In the genomic region with DNA sequence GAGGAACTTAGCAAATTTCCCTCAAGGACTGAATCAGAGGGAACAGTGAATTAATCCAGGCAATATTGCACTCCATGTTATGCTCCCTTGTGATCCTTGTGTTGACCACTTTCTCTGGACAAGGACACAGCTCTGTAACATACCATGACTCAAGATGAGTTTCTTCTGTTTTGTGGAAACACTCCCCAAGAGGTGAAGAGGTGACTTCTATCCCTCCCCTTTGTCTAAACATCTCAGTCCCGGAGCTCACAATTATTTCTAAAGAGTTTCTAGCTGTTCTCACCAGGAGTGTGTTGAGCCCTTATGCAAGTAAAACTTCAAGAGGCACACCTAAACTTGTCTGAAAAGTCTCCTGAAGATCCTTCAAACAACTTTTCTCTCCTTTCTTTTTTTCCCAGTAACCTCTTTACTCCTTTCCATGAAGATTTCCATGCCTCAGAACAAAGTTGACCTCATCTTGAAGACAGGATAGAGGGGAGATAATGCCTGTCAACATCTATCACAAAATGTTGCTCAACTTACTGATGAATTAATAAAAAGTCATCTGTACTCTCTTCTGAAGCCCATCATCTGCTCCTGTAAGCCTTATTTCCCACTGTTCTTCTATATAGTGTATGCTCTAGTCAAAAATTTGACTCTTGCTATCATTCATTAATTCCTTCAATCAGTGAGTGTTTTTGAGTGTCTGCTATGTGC, we compare ENCODE assay signal across 24 cellular contexts.
A peak's percentile ranks its signal among the peaks of the same experiment; 100 is the strongest.
DNase-seq lines count a peak whose midpoint lies in the region; ATAC-seq, FAIRE-seq and TF ChIP-seq lines count a peak whose summit lies in the region.
"Had no signal": no experiment of that assay in that cellular context is flagged by ENCODE, and none has a peak within 500 bp of the region (broad histone marks: within the 10 kb centered on the region; RNA-seq: fewer than 3 reads in every experiment).

No MANE protein-coding gene starts in this region.

- peaks cover 72% of the 10 kb centered on the region for H3K4me1 Mint-ChIP-seq in HFFc6 (ENCODE audit: low read depth)
- peaks cover 38% of the 10 kb centered on the region for H3K4me1 Mint-ChIP-seq in astrocyte (ENCODE audit: low read depth, unreplicated experiment)
- no peaks in the 10 kb centered on the region for H3K4me1 Mint-ChIP-seq in activated naive CD8-positive, alpha-beta T cell treated with anti-CD3 and anti-CD28 coated beads, Interleukin-2, amount 50 U/mL, for 24 hours
- H3K4me1 Mint-ChIP-seq: activated naive CD8-positive, alpha-beta T cell treated with anti-CD3 and anti-CD28 coated beads, Interleukin-2, amount 10 ng/mL, durations not matched to agents 7 days and 5 days; stimulated activated effector memory CD8-positive, alpha-beta T cell treated with anti-CD3 and anti-CD28 coated beads, Interleukin-12 subunit alpha, Interleukin-12 subunit beta, amount 100 ng/mL, for 72 hours had no signal

- H3K4me3 ChIP-seq in astrocyte (ENCODE audit: insufficient read depth, low read depth, low read length) (no peak overlapping the region), fibroblast of villous mesenchyme (ENCODE audit: low read depth, low read length) (no peak overlapping the region)
- H3K4me3 ChIP-seq: SJCRH30, thoracic aorta had no signal

- H3K9me3 Mint-ChIP-seq in HFFc6: peaks cover 8% of the 10 kb centered on the region
- H3K9me3 Mint-ChIP-seq in astrocyte (ENCODE audit: unreplicated experiment): peaks cover 13% of the 10 kb centered on the region
- no peaks in the 10 kb centered on the region for H3K9me3 Mint-ChIP-seq in activated naive CD8-positive, alpha-beta T cell treated with anti-CD3 and anti-CD28 coated beads, Interleukin-2, amount 50 U/mL, for 24 hours
- H3K9me3 Mint-ChIP-seq: activated naive CD8-positive, alpha-beta T cell treated with anti-CD3 and anti-CD28 coated beads, Interleukin-2, amount 10 ng/mL, durations not matched to agents 7 days and 5 days; stimulated activated effector memory CD8-positive, alpha-beta T cell treated with anti-CD3 and anti-CD28 coated beads, Interleukin-12 subunit alpha, Interleukin-12 subunit beta, amount 100 ng/mL, for 72 hours; T-helper 2 cell treated with Interferon-gamma antibody and Interleukin-4, amounts not matched to agents 5 μg/mL and 100 μg/mL, for 36 hours had no signal

- intact Hi-C loops in sciatic nerve (cut with DNase I): no loop called here

- H3K4me2 ChIP-seq in astrocyte (ENCODE audit: low read length): peak overlapping the region; percentile 23
- H3K4me2 ChIP-seq: KMS-11 had no signal

- TF ChIP-seq CTCF in HFFc6 (IDR thresholded peaks at IDR 0.05) (no peak), astrocyte (IDR thresholded peaks at IDR 0.05; ENCODE audit: insufficient read depth, low read depth, low read length) (no peak), fibroblast of villous mesenchyme (IDR thresholded peaks at IDR 0.05; ENCODE audit: insufficient read depth, low read depth, low read length) (no peak)

- H3K36me3 Mint-ChIP-seq in HFFc6 (ENCODE audit: low read depth) (peaks cover 18% of the 10 kb centered on the region), astrocyte (ENCODE audit: low read depth, unreplicated experiment) (peaks cover 2% of the 10 kb centered on the region)
- no peaks in the 10 kb centered on the region for H3K36me3 Mint-ChIP-seq in activated naive CD8-positive, alpha-beta T cell treated with anti-CD3 and anti-CD28 coated beads, Interleukin-2, amount 50 U/mL, for 24 hours (ENCODE audit: low read depth)
- H3K36me3 Mint-ChIP-seq: activated naive CD8-positive, alpha-beta T cell treated with anti-CD3 and anti-CD28 coated beads, Interleukin-2, amount 10 ng/mL, durations not matched to agents 7 days and 5 days; stimulated activated effector memory CD8-positive, alpha-beta T cell treated with anti-CD3 and anti-CD28 coated beads, Interleukin-12 subunit alpha, Interleukin-12 subunit beta, amount 100 ng/mL, for 72 hours had no signal

- H4K20me1 ChIP-seq in astrocyte (ENCODE audit: insufficient read depth, low read length): no peaks in the 10 kb centered on the region

- no peaks in the 10 kb centered on the region for H3K9me3 ChIP-seq in astrocyte (ENCODE audit: insufficient read depth, low read depth, low read length)
- H3K9me3 ChIP-seq: SJCRH30, thoracic aorta had no signal

- H3K27ac Mint-ChIP-seq in HFFc6: peak overlapping the region; percentile 56
- peak overlapping the region; percentile 75 for H3K27ac Mint-ChIP-seq in astrocyte (ENCODE audit: unreplicated experiment)
- no peak overlapping the region for H3K27ac Mint-ChIP-seq in activated naive CD8-positive, alpha-beta T cell treated with anti-CD3 and anti-CD28 coated beads, Interleukin-2, amount 50 U/mL, for 24 hours
- H3K27ac Mint-ChIP-seq: activated naive CD8-positive, alpha-beta T cell treated with anti-CD3 and anti-CD28 coated beads, Interleukin-2, amount 10 ng/mL, durations not matched to agents 7 days and 5 days; effector memory CD8-positive, alpha-beta T cell; stimulated activated effector memory CD8-positive, alpha-beta T cell treated with anti-CD3 and anti-CD28 coated beads, Interleukin-12 subunit alpha, Interleukin-12 subunit beta, amount 100 ng/mL, for 72 hours; T-helper 2 cell treated with Interferon-gamma antibody and Interleukin-4, amounts not matched to agents 5 μg/mL and 100 μg/mL, for 36 hours had no signal

- H3K79me2 ChIP-seq in astrocyte (ENCODE audit: insufficient read depth, low read length): no peaks in the 10 kb centered on the region

- DNase-seq in HFFc6 (peak; percentile 57), astrocyte (ENCODE audit: low read depth) (peak; percentile 44), fibroblast of villous mesenchyme (ENCODE audit: low read depth) (peak; percentile 64), sciatic nerve (ENCODE audit: low spot score) (no peak), NCI-H1694 treated with DMSO at 0.1 percent for 48 hours (lab: John Stamatoyannopoulos, UW) (no peak), SW480 (ENCODE audit: low spot score) (no peak), NCI-H510A treated with DMSO at 0.1 percent for 48 hours (lab: John Stamatoyannopoulos, UW) (no peak)
- DNase-seq in activated naive CD8-positive, alpha-beta T cell treated with anti-CD3 and anti-CD28 coated beads, Interleukin-2, amount 50 U/mL, for 24 hours: no peak
- DNase-seq: activated naive CD8-positive, alpha-beta T cell treated with anti-CD3 and anti-CD28 coated beads, Interleukin-2, amount 10 ng/mL, durations not matched to agents 7 days and 5 days; cerebellar nuclear complex; COR-L47; effector memory CD8-positive, alpha-beta T cell; foreskin keratinocyte; NCI-H1105 treated with DMSO at 0.1 percent for 48 hours; NCI-H526 treated with DMSO at 0.1 percent for 48 hours; posterior cingulate gyrus; SJCRH30 had no signal

- FAIRE-seq in astrocyte (lab: Jason Lieb, UNC): no peak
- FAIRE-seq: GM19239 had no signal

- no peaks in the 10 kb centered on the region for H3K27me3 Mint-ChIP-seq in HFFc6 (ENCODE audit: insufficient read depth)
- no peaks in the 10 kb centered on the region for H3K27me3 Mint-ChIP-seq in astrocyte (ENCODE audit: low read depth, unreplicated experiment)
- H3K27me3 Mint-ChIP-seq in activated naive CD8-positive, alpha-beta T cell treated with anti-CD3 and anti-CD28 coated beads, Interleukin-2, amount 50 U/mL, for 24 hours: no peaks in the 10 kb centered on the region

- peak overlapping the region; percentile 33 for H3K27ac ChIP-seq in astrocyte (ENCODE audit: low read depth, low read length)
- H3K27ac ChIP-seq: foreskin keratinocyte, KMS-11, SJCRH30 had no signal

- H3K4me1 ChIP-seq in astrocyte (ENCODE audit: insufficient read depth, low read length): peaks cover 9% of the 10 kb centered on the region
- H3K4me1 ChIP-seq: foreskin keratinocyte had no signal

- no peaks in the 10 kb centered on the region for H3K36me3 ChIP-seq in astrocyte (ENCODE audit: insufficient read depth, low read length)
- H3K36me3 ChIP-seq: SJCRH30, thoracic aorta had no signal

- H3K4me3 Mint-ChIP-seq in HFFc6 (peak overlapping the region; percentile 37), astrocyte (ENCODE audit: unreplicated experiment) (no peak overlapping the region)
- no peak overlapping the region for H3K4me3 Mint-ChIP-seq in activated naive CD8-positive, alpha-beta T cell treated with anti-CD3 and anti-CD28 coated beads, Interleukin-2, amount 50 U/mL, for 24 hours
- H3K4me3 Mint-ChIP-seq: activated naive CD8-positive, alpha-beta T cell treated with anti-CD3 and anti-CD28 coated beads, Interleukin-2, amount 10 ng/mL, durations not matched to agents 7 days and 5 days; effector memory CD8-positive, alpha-beta T cell; stimulated activated effector memory CD8-positive, alpha-beta T cell treated with anti-CD3 and anti-CD28 coated beads, Interleukin-12 subunit alpha, Interleukin-12 subunit beta, amount 100 ng/mL, for 72 hours; T-helper 2 cell treated with Interferon-gamma antibody and Interleukin-4, amounts not matched to agents 5 μg/mL and 100 μg/mL, for 36 hours had no signal

- peak; percentile 4 for ATAC-seq in sciatic nerve
- ATAC-seq in activated naive CD8-positive, alpha-beta T cell treated with anti-CD3 and anti-CD28 coated beads, Interleukin-2, amount 50 U/mL, for 24 hours: no peak
- ATAC-seq: activated CD4-positive, CD25-positive, alpha-beta regulatory T cell treated with anti-CD3 and anti-CD28 coated beads, Interleukin-2, amount 50 U/mL, for 24 hours; effector memory CD8-positive, alpha-beta T cell; foreskin keratinocyte; left lobe of liver; stimulated activated effector memory CD8-positive, alpha-beta T cell treated with anti-CD3 and anti-CD28 coated beads, Interleukin-12 subunit alpha, Interleukin-12 subunit beta, amount 100 ng/mL, for 72 hours had no signal

- H3K27me3 ChIP-seq in astrocyte (ENCODE audit: insufficient read depth, low read length): no peaks in the 10 kb centered on the region
- H3K27me3 ChIP-seq: foreskin keratinocyte, SJCRH30 had no signal

- no peak overlapping the region for H2AFZ ChIP-seq in astrocyte (ENCODE audit: low read depth, low read length)

- H3K9ac ChIP-seq in astrocyte (ENCODE audit: low read length): no peak overlapping the region
- H3K9ac ChIP-seq: KMS-11 had no signal

Comparison
In these comparisons a context has a peak if more than half of its experiments do, and no peak if none do; other contexts are left out.
1. DNase-seq: peak in HFFc6 (single experiment), astrocyte (single experiment) and fibroblast of villous mesenchyme (single experiment); none in sciatic nerve (single experiment), activated naive CD8-positive, alpha-beta T cell treated with anti-CD3 and anti-CD28 coated beads, Interleukin-2, amount 50 U/mL, for 24 hours (single experiment), NCI-H1694 treated with DMSO at 0.1 percent for 48 hours (single experiment), SW480 (single experiment) and NCI-H510A treated with DMSO at 0.1 percent for 48 hours (single experiment).